Comparison of ENCODE assay signal across 21 cellular contexts in the genomic region with DNA sequence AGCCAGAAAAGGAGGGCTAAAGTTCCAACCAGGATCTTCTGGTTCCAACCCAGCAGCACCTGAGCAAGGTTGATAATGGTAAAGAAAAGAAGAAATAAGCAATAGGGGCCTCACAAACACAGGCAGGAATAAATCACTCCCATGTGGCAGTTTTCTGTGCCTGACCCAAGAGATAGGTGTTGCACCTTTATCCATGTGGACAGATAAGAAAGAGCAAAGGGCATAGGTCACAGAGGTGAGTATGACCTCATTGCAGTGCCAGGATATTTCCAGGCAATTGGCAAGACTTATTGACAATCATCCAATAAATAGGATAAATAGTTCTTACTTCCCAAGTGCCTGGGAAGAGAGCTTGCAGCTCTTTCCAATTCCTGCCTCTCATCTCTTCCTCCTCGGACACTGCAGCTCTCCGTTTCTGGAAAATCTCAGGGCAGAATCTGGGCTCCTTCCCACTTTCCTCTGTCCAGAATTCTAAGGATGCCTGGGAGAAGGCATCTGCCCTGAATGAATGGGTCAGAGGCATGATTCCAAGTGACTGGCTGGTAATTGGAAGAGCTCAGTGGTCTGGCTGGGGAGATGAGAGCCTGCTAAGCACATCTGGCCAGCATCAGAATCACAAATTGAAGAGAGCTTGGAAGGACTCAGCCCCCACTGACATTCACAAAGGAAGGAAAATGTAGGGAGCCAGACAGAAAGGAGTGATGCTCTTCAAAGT. TPM values are rescaled to one million over a fixed set of nuclear protein-coding genes. Genes with fewer than 3 reads are reported as not detected.
"Had no signal": no experiment of that assay in that cellular context is flagged by ENCODE, and none has a peak within 500 bp of the region (broad histone marks: within the 10 kb centered on the region; RNA-seq: fewer than 3 reads in every experiment).

No MANE protein-coding gene starts in this region.

- H3K4me1 ChIP-seq: adrenal gland, foreskin keratinocyte, left lung, spleen, vagina had no signal

- H3K27ac ChIP-seq: adrenal gland, foreskin keratinocyte, left lung, spleen, thoracic aorta, vagina had no signal

- H3K36me3 ChIP-seq: adrenal gland, left lung, spleen, thoracic aorta, vagina had no signal

- H3K9me3 ChIP-seq: adrenal gland, left lung, thoracic aorta, vagina had no signal

- H3K27me3 ChIP-seq: adrenal gland, left lung, vagina had no signal

- DNase-seq: activated T-cell treated with anti-CD3 and anti-CD28 coated beads, Interleukin-2, amount 50 U/mL, for 24 hours; adrenal gland; cerebellar nuclear complex; cortex of kidney; foreskin keratinocyte; kidney; left lung; posterior cingulate gyrus; spleen; stimulated activated CD4-positive, alpha-beta T cell treated with anti-CD3 and anti-CD28 coated beads, Interleukin-4, amount 100 ng/mL, for 1 hour; stimulated activated naive CD4-positive, alpha-beta T cell treated with Interleukin-2 at 50 U/mL for 16 hours; T-helper 9 cell had no signal

- ATAC-seq: activated T-helper 17 cell treated with anti-CD3 and anti-CD28 coated beads, Interleukin-2, amount 50 U/mL, for 72 hours; foreskin keratinocyte; left lung; WTC11 had no signal

- H3K4me3 ChIP-seq: adrenal gland, left lung, spleen, thoracic aorta, vagina had no signal

RNA-seq across cellular contexts. Expression of a gene that starts 14.5 kb away (rescaled TPM):
- total RNA-seq: activated T-helper 17 cell treated with anti-CD3 and anti-CD28 coated beads, Interleukin-2, amount 50 U/mL, for 72 hours; astrocyte; epithelial cell of proximal tubule; fibroblast of lung; foreskin keratinocyte; kidney; myocyte; T-helper 1 cell treated with Interleukin-12 subunit alpha and Interleukin-12 subunit beta and Interleukin-4 antibody, amounts not matched to agents 30 ng/mL and 1 ng/mL, for 36 hours; thoracic aorta had no signal
- polyA plus RNA-seq: fibroblast of lung, foreskin keratinocyte had no signal
